Comparison of ENCODE assay signal across 21 cellular contexts in the genomic region with DNA sequence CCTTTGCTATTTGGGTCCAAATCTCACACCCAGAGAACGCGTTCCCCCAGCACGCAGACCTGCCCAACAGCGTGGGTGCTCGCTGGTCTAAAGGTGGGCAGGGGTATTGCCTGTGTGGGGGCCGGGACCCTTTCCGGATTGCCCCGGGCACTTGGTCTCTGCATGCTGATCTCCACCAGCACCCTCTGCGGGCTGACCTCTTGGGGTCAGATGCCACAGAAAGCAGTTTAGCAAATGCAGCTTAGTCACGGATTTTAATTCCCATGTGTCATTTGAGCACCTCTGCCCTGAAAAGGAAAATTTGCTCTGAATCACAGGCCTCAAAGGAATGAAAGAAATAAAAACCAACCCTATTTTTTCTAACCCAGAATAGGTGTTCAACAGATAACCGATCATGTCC. TPM values are rescaled to one million over a fixed set of nuclear protein-coding genes. Genes with fewer than 3 reads are reported as not detected.
A peak's percentile ranks its signal among the peaks of the same experiment; 100 is the strongest.
DNase-seq lines count a peak whose midpoint lies in the region; ATAC-seq and TF ChIP-seq lines count a peak whose summit lies in the region.
"Had no signal": no experiment of that assay in that cellular context is flagged by ENCODE, and none has a peak within 500 bp of the region (broad histone marks: within the 10 kb centered on the region; RNA-seq: fewer than 3 reads in every experiment).

No MANE protein-coding gene starts in this region.

- H3F3A ChIP-seq in PC-9 (ENCODE audit: insufficient read depth, low read depth): peaks cover 16% of the 10 kb centered on the region

- peak overlapping the region; percentile 84 for H2AFZ ChIP-seq in PC-9

- peak overlapping the region; percentile 91 for H3K27ac ChIP-seq in PC-9
- H3K27ac ChIP-seq: WERI-Rb-1 had no signal

- H3K4me3 Mint-ChIP-seq in neural crest cell (peak overlapping the region; percentile 50), glutamatergic neuron (ENCODE audit: unreplicated experiment) (no peak overlapping the region)
- H3K4me3 Mint-ChIP-seq: activated T-helper 1 cell treated with anti-CD3 and anti-CD28 coated beads, Interleukin-12 subunit alpha, Interleukin-12 subunit beta, Interleukin-2, Interleukin-4 antibody, amounts not matched to agents 30 ng/mL and 10 ng/mL and 1 ng/mL, durations not matched to agents 14 hours and 24 hours and 36 hours; natural killer cell treated with Interleukin-12 subunit alpha and Interleukin-12 subunit beta and Interleukin-15 and Interleukin-18, amount 100 ng/mL, for 72 hours had no signal

- intact Hi-C loops in PC-9 (cut with micrococcal nuclease; ENCODE audit: unreplicated experiment): no loop called here

- H4K20me1 ChIP-seq in PC-9 (ENCODE audit: insufficient read depth): no peaks in the 10 kb centered on the region

- POLR2A ChIA-PET in PC-9 (lab: Charles Lee; ENCODE audit: unreplicated experiment): interaction anchor here (0.7 kb wide), 1 partner anchor 1365 kb away, joined by 12 read pairs; no protein-coding TSS in a partner anchor

- peaks cover 5% of the 10 kb centered on the region for H3K9me3 Mint-ChIP-seq in neural crest cell
- no peaks in the 10 kb centered on the region for H3K9me3 Mint-ChIP-seq in glutamatergic neuron (ENCODE audit: unreplicated experiment)
- H3K9me3 Mint-ChIP-seq: activated T-helper 1 cell treated with anti-CD3 and anti-CD28 coated beads, Interleukin-12 subunit alpha, Interleukin-12 subunit beta, Interleukin-2, Interleukin-4 antibody, amounts not matched to agents 30 ng/mL and 10 ng/mL and 1 ng/mL, durations not matched to agents 14 hours and 24 hours and 36 hours; natural killer cell treated with Interleukin-12 subunit alpha and Interleukin-12 subunit beta and Interleukin-15 and Interleukin-18, amount 100 ng/mL, for 72 hours had no signal

- no peaks in the 10 kb centered on the region for H3K27me3 Mint-ChIP-seq in neural crest cell (ENCODE audit: low read depth)
- peaks cover 1% of the 10 kb centered on the region for H3K27me3 Mint-ChIP-seq in glutamatergic neuron (ENCODE audit: unreplicated experiment)

- H3K4me1 Mint-ChIP-seq in neural crest cell (peaks cover 60% of the 10 kb centered on the region), glutamatergic neuron (ENCODE audit: low read depth, unreplicated experiment) (peaks cover 7% of the 10 kb centered on the region)

- no peaks in the 10 kb centered on the region for H3K36me3 ChIP-seq in PC-9 (ENCODE audit: low read depth)
- H3K36me3 ChIP-seq: WERI-Rb-1 had no signal

- TF ChIP-seq CTCF in PC-9 (conservative IDR thresholded peaks at IDR 0.05) (no peak), epithelial cell of proximal tubule (conservative IDR thresholded peaks at IDR 0.05; ENCODE audit: low read depth, low read length) (no peak), neural crest cell (conservative IDR thresholded peaks at IDR 0.05) (no peak), glutamatergic neuron (IDR thresholded peaks at IDR 0.05; ENCODE audit: partially characterized antibody, unreplicated experiment) (no peak)

- H3K36me3 Mint-ChIP-seq in neural crest cell (ENCODE audit: low read depth) (no peaks in the 10 kb centered on the region), glutamatergic neuron (ENCODE audit: unreplicated experiment) (no peaks in the 10 kb centered on the region)
- H3K36me3 Mint-ChIP-seq: natural killer cell treated with Interleukin-12 subunit alpha and Interleukin-12 subunit beta and Interleukin-15 and Interleukin-18, amount 100 ng/mL, for 72 hours had no signal

- peak overlapping the region; percentile 78 for H3K4me2 ChIP-seq in PC-9

- H3K9me3 ChIP-seq in PC-9 (ENCODE audit: insufficient read depth, low read depth): no peaks in the 10 kb centered on the region; the same call in 1 of the 2 replicates

- ATAC-seq in GM18861 (IDR thresholded peaks at IDR 0.05; ENCODE audit: unreplicated experiment) (no peak), HG03045 (IDR thresholded peaks at IDR 0.05; ENCODE audit: unreplicated experiment) (no peak)
- ATAC-seq: HepG2; left ventricle myocardium superior; natural killer cell treated with Interleukin-12 subunit alpha and Interleukin-12 subunit beta and Interleukin-15 and Interleukin-18, amount 100 ng/mL, for 72 hours had no signal

- no peaks in the 10 kb centered on the region for H3K9me2 ChIP-seq in PC-9 (ENCODE audit: insufficient read depth)

- peaks cover 26% of the 10 kb centered on the region for H3K4me1 ChIP-seq in PC-9 (replicated peaks; ENCODE audit: insufficient read depth)

- CTCF ChIA-PET in PC-9 (lab: Charles Lee): no interaction called here

- H3K27ac Mint-ChIP-seq in neural crest cell (ENCODE audit: unreplicated experiment): peak overlapping the region; percentile 57
- no peak overlapping the region for H3K27ac Mint-ChIP-seq in glutamatergic neuron (ENCODE audit: unreplicated experiment)
- H3K27ac Mint-ChIP-seq: activated T-helper 1 cell treated with anti-CD3 and anti-CD28 coated beads, Interleukin-12 subunit alpha, Interleukin-12 subunit beta, Interleukin-2, Interleukin-4 antibody, amounts not matched to agents 30 ng/mL and 10 ng/mL and 1 ng/mL, durations not matched to agents 14 hours and 24 hours and 36 hours; natural killer cell treated with Interleukin-12 subunit alpha and Interleukin-12 subunit beta and Interleukin-15 and Interleukin-18, amount 100 ng/mL, for 72 hours had no signal

- peak; percentile 68 for DNase-seq in ELR (ENCODE audit: low read depth)
- peak; percentile 44 to 90 for DNase-seq in PC-9
- peak; percentile 19 for DNase-seq in epithelial cell of proximal tubule (ENCODE audit: low read depth)
- DNase-seq in neural crest cell (ENCODE audit: low read depth, low spot score): peak; percentile 18
- DNase-seq in glutamatergic neuron: no peak
- DNase-seq in SHP77 (lab: John Stamatoyannopoulos, UW): no peak
- DNase-seq: amygdala; cortex of kidney; erythroblast; left ventricle myocardium superior; NCI-H2081; NCI-H526 treated with DMSO at 0.1 percent for 48 hours; retina; RPMI8226; stimulated activated CD4-positive, alpha-beta T cell treated with anti-CD3 and anti-CD28 coated beads, Interleukin-2, amount 100 ng/mL, for 24 hours; WERI-Rb-1 had no signal

- H3K27me3 ChIP-seq in PC-9 (ENCODE audit: insufficient read depth, low read depth): no peaks in the 10 kb centered on the region

- BruUV-seq in PC-9 (replicated peaks; lab: Mats Ljungman, UMichigan): no TSS peak

- no peaks in the 10 kb centered on the region for H3K79me2 ChIP-seq in PC-9 (ENCODE audit: low read depth)

- H3K4me3 ChIP-seq in PC-9 (peak overlapping the region; percentile 34; the same call in 1 of the 2 replicates), epithelial cell of proximal tubule (ENCODE audit: low read depth, low read length) (no peak overlapping the region)

RNA-seq across cellular contexts. Expression of a gene that starts 46.7 kb away (rescaled TPM):
- total RNA-seq in PC-9 (2021): 0.07 and 0.08 TPM in 2 replicates
- under 0.01 TPM in 1 of 2 replicates, not detected in the other for total RNA-seq in epithelial cell of proximal tubule
- total RNA-seq in neural crest cell: 0.11 and 0.19 TPM in 2 replicates
- total RNA-seq in glutamatergic neuron (ENCODE audit: unreplicated experiment): 0.17 TPM
- total RNA-seq: activated T-helper 1 cell treated with anti-CD3 and anti-CD28 coated beads, Interleukin-12 subunit alpha, Interleukin-12 subunit beta, Interleukin-2, Interleukin-4 antibody, amounts not matched to agents 30 ng/mL and 10 ng/mL and 1 ng/mL, durations not matched to agents 14 hours and 24 hours and 36 hours; HepG2 had no signal

Comparison
In these comparisons a context has a peak if more than half of its experiments do, and no peak if none do; other contexts are left out.
1. DNase-seq: peak in ELR (single experiment), PC-9 (2 of 2), epithelial cell of proximal tubule (single experiment) and neural crest cell (single experiment); none in glutamatergic neuron (single experiment) and SHP77 (0 of 2).